15 cellular contexts compared by ENCODE assay signal in genomic region chr22:23817146-23817545, GRCh38. TPM values are rescaled to one million over a fixed set of nuclear protein-coding genes. Genes with fewer than 3 reads are reported as not detected.
DNase-seq lines count a peak whose midpoint lies in the region; FAIRE-seq and TF ChIP-seq lines count a peak whose summit lies in the region.
"Had no signal": no experiment of that assay in that cellular context is flagged by ENCODE, and none has a peak within 500 bp of the region (broad histone marks: within the 10 kb centered on the region; RNA-seq: fewer than 3 reads in every experiment).

No MANE protein-coding gene starts in this region.

- H3K27ac Mint-ChIP-seq in activated CD4-positive, alpha-beta memory T cell treated with anti-CD3 and anti-CD28 coated beads, Interleukin-2, amount 10 ng/mL, durations not matched to agents 7 days and 5 days = peak overlapping the region; percentile 23
- no peak overlapping the region for H3K27ac Mint-ChIP-seq in activated CD4-positive, alpha-beta memory T cell treated with anti-CD3 and anti-CD28 coated beads for 36 hours
- H3K27ac Mint-ChIP-seq in activated T-helper 1 cell treated with anti-CD3 and anti-CD28 coated beads, Interleukin-12 subunit alpha, Interleukin-12 subunit beta, Interleukin-2, Interleukin-4 antibody, amounts not matched to agents 30 ng/mL and 10 ng/mL and 1 ng/mL, durations not matched to agents 14 hours and 24 hours and 36 hours = peak overlapping the region; percentile 30
- H3K27ac Mint-ChIP-seq in progenitor cell of endocrine pancreas = peak overlapping the region; percentile 78

- no peak for DNase-seq in activated CD4-positive, alpha-beta memory T cell treated with anti-CD3 and anti-CD28 coated beads, Interleukin-2, amount 10 ng/mL, durations not matched to agents 7 days and 5 days
- DNase-seq in activated CD4-positive, alpha-beta memory T cell treated with anti-CD3 and anti-CD28 coated beads for 36 hours = no peak
- DNase-seq in activated T-helper 1 cell treated with anti-CD3 and anti-CD28 coated beads, Interleukin-12 subunit alpha, Interleukin-12 subunit beta, Interleukin-2, Interleukin-4 antibody, amounts not matched to agents 30 ng/mL and 10 ng/mL and 1 ng/mL, durations not matched to agents 14 hours and 24 hours and 36 hours (ENCODE audit: low spot score) = no peak
- DNase-seq in kidney (peak; percentile 31), progenitor cell of endocrine pancreas (ENCODE audit: low spot score, unreplicated experiment) (no peak), GDM1 (lab: John Stamatoyannopoulos, UW) (no peak), HCEC 1CT (no peak)
- DNase-seq in stimulated activated CD4-positive, alpha-beta T cell treated with anti-CD3 and anti-CD28 coated beads, Interleukin-4, amount 100 ng/mL, for 1 hour = no peak
- DNase-seq: 8988T, H7, NCI-H1092, NCI-H2081 treated with DMSO at 0.1 percent for 48 hours, NCI-H510A treated with DMSO at 0.1 percent for 48 hours had no signal

- H3K27me3 Mint-ChIP-seq in activated CD4-positive, alpha-beta memory T cell treated with anti-CD3 and anti-CD28 coated beads, Interleukin-2, amount 10 ng/mL, durations not matched to agents 7 days and 5 days = no peaks in the 10 kb centered on the region
- H3K27me3 Mint-ChIP-seq in activated CD4-positive, alpha-beta memory T cell treated with anti-CD3 and anti-CD28 coated beads for 36 hours = no peaks in the 10 kb centered on the region
- no peaks in the 10 kb centered on the region for H3K27me3 Mint-ChIP-seq in activated T-helper 1 cell treated with anti-CD3 and anti-CD28 coated beads, Interleukin-12 subunit alpha, Interleukin-12 subunit beta, Interleukin-2, Interleukin-4 antibody, amounts not matched to agents 30 ng/mL and 10 ng/mL and 1 ng/mL, durations not matched to agents 14 hours and 24 hours and 36 hours (ENCODE audit: insufficient read depth)
- H3K27me3 Mint-ChIP-seq in progenitor cell of endocrine pancreas = no peaks in the 10 kb centered on the region

- H3K36me3 ChIP-seq in kidney (ENCODE audit: control insufficient read depth in 1 of 2, insufficient read depth in 2 of 2, low read length in 2 of 2) = peaks cover 11 to 33% of the 10 kb centered on the region in 2 donors

- no peaks in the 10 kb centered on the region for H3K9me3 ChIP-seq in kidney (ENCODE audit: control insufficient read depth in 1 of 2, low read length in 2 of 2)

- TF ChIP-seq CTCF in kidney (IDR thresholded peaks at IDR 0.05; ENCODE audit: borderline replicate concordance, extremely low read depth, insufficient read depth) (no peak), progenitor cell of endocrine pancreas (IDR thresholded peaks at IDR 0.05; ENCODE audit: unreplicated experiment) (no peak)

- H3K4me3 ChIP-seq in kidney (ENCODE audit: low read length in 2 of 2) = no peak overlapping the region

- no peak overlapping the region for H3K4me3 Mint-ChIP-seq in activated CD4-positive, alpha-beta memory T cell treated with anti-CD3 and anti-CD28 coated beads, Interleukin-2, amount 10 ng/mL, durations not matched to agents 7 days and 5 days
- H3K4me3 Mint-ChIP-seq in activated CD4-positive, alpha-beta memory T cell treated with anti-CD3 and anti-CD28 coated beads for 36 hours = no peak overlapping the region
- H3K4me3 Mint-ChIP-seq in activated T-helper 1 cell treated with anti-CD3 and anti-CD28 coated beads, Interleukin-12 subunit alpha, Interleukin-12 subunit beta, Interleukin-2, Interleukin-4 antibody, amounts not matched to agents 30 ng/mL and 10 ng/mL and 1 ng/mL, durations not matched to agents 14 hours and 24 hours and 36 hours = no peak overlapping the region
- no peak overlapping the region for H3K4me3 Mint-ChIP-seq in progenitor cell of endocrine pancreas (ENCODE audit: low read depth)

- CTCF ChIA-PET in activated CD4-positive, alpha-beta memory T cell treated with anti-CD3 and anti-CD28 coated beads, Interleukin-2, amount 10 ng/mL, durations not matched to agents 7 days and 5 days (lab: Charles Lee) = interaction anchor here (0.7 kb wide), 1 partner anchor 23 kb away, joined by 3 read pairs; no protein-coding TSS in a partner anchor
- CTCF ChIA-PET in activated CD4-positive, alpha-beta memory T cell treated with anti-CD3 and anti-CD28 coated beads for 36 hours (lab: Charles Lee) = no interaction called here

- no peak overlapping the region for H3K9ac ChIP-seq in kidney (ENCODE audit: low read length in 2 of 2)
- H3K9ac ChIP-seq: KMS-11 had no signal

- intact Hi-C loops in activated CD4-positive, alpha-beta memory T cell treated with anti-CD3 and anti-CD28 coated beads for 36 hours (cut with micrococcal nuclease) = no loop called here
- intact Hi-C loops in activated T-helper 1 cell treated with anti-CD3 and anti-CD28 coated beads, Interleukin-12 subunit alpha, Interleukin-12 subunit beta, Interleukin-2, Interleukin-4 antibody, amounts not matched to agents 30 ng/mL and 10 ng/mL and 1 ng/mL, durations not matched to agents 14 hours and 24 hours and 36 hours (cut with micrococcal nuclease) = no loop called here
- intact Hi-C loops in kidney (cut with DNase I) = no loop called here

- H3K36me3 Mint-ChIP-seq in activated CD4-positive, alpha-beta memory T cell treated with anti-CD3 and anti-CD28 coated beads, Interleukin-2, amount 10 ng/mL, durations not matched to agents 7 days and 5 days (ENCODE audit: low read depth) = peaks cover 46% of the 10 kb centered on the region
- peaks cover 33% of the 10 kb centered on the region for H3K36me3 Mint-ChIP-seq in activated CD4-positive, alpha-beta memory T cell treated with anti-CD3 and anti-CD28 coated beads for 36 hours
- peaks cover 38% of the 10 kb centered on the region for H3K36me3 Mint-ChIP-seq in activated T-helper 1 cell treated with anti-CD3 and anti-CD28 coated beads, Interleukin-12 subunit alpha, Interleukin-12 subunit beta, Interleukin-2, Interleukin-4 antibody, amounts not matched to agents 30 ng/mL and 10 ng/mL and 1 ng/mL, durations not matched to agents 14 hours and 24 hours and 36 hours (ENCODE audit: low read depth)
- H3K36me3 Mint-ChIP-seq in progenitor cell of endocrine pancreas (ENCODE audit: insufficient read depth) = peaks cover 40% of the 10 kb centered on the region

- POLR2A ChIA-PET in activated CD4-positive, alpha-beta memory T cell treated with anti-CD3 and anti-CD28 coated beads, Interleukin-2, amount 10 ng/mL, durations not matched to agents 7 days and 5 days (lab: Charles Lee) = interaction anchor here (0.7 kb wide), 1 partner anchor 61 kb away, joined by 3 read pairs; no protein-coding TSS in a partner anchor
- POLR2A ChIA-PET in activated CD4-positive, alpha-beta memory T cell treated with anti-CD3 and anti-CD28 coated beads for 36 hours (lab: Charles Lee) = no interaction called here

- H3K27ac ChIP-seq in kidney (ENCODE audit: low read depth in 2 of 2, low read length in 2 of 2) = no peak overlapping the region
- H3K27ac ChIP-seq: C4-2B, KMS-11 had no signal

- no peaks in the 10 kb centered on the region for H3K4me1 ChIP-seq in kidney (ENCODE audit: control insufficient read depth in 1 of 2, insufficient read depth in 1 of 2, low read depth in 1 of 2, low read length in 2 of 2)

- no peaks in the 10 kb centered on the region for H3K9me3 Mint-ChIP-seq in activated CD4-positive, alpha-beta memory T cell treated with anti-CD3 and anti-CD28 coated beads, Interleukin-2, amount 10 ng/mL, durations not matched to agents 7 days and 5 days
- H3K9me3 Mint-ChIP-seq in activated CD4-positive, alpha-beta memory T cell treated with anti-CD3 and anti-CD28 coated beads for 36 hours = no peaks in the 10 kb centered on the region
- H3K9me3 Mint-ChIP-seq in activated T-helper 1 cell treated with anti-CD3 and anti-CD28 coated beads, Interleukin-12 subunit alpha, Interleukin-12 subunit beta, Interleukin-2, Interleukin-4 antibody, amounts not matched to agents 30 ng/mL and 10 ng/mL and 1 ng/mL, durations not matched to agents 14 hours and 24 hours and 36 hours = no peaks in the 10 kb centered on the region
- no peaks in the 10 kb centered on the region for H3K9me3 Mint-ChIP-seq in progenitor cell of endocrine pancreas (ENCODE audit: low read depth)

- peaks cover 29% of the 10 kb centered on the region for H3K4me1 Mint-ChIP-seq in activated CD4-positive, alpha-beta memory T cell treated with anti-CD3 and anti-CD28 coated beads, Interleukin-2, amount 10 ng/mL, durations not matched to agents 7 days and 5 days
- peaks cover 7% of the 10 kb centered on the region for H3K4me1 Mint-ChIP-seq in activated CD4-positive, alpha-beta memory T cell treated with anti-CD3 and anti-CD28 coated beads for 36 hours (ENCODE audit: low read depth)
- peaks cover 17% of the 10 kb centered on the region for H3K4me1 Mint-ChIP-seq in activated T-helper 1 cell treated with anti-CD3 and anti-CD28 coated beads, Interleukin-12 subunit alpha, Interleukin-12 subunit beta, Interleukin-2, Interleukin-4 antibody, amounts not matched to agents 30 ng/mL and 10 ng/mL and 1 ng/mL, durations not matched to agents 14 hours and 24 hours and 36 hours (ENCODE audit: low read depth)
- no peaks in the 10 kb centered on the region for H3K4me1 Mint-ChIP-seq in progenitor cell of endocrine pancreas (ENCODE audit: low read depth)

- no peak for FAIRE-seq in kidney (lab: Jason Lieb, UNC)

RNA-seq across cellular contexts. Expression of gene DERL3, which starts 21.7 kb away (rescaled TPM):
- 1 to 10 TPM; 7.8 to 8.3 TPM for total RNA-seq in activated CD4-positive, alpha-beta memory T cell treated with anti-CD3 and anti-CD28 coated beads, Interleukin-2, amount 10 ng/mL, durations not matched to agents 7 days and 5 days
- 1 to 10 TPM; 8.1 to 9.7 TPM for total RNA-seq in activated CD4-positive, alpha-beta memory T cell treated with anti-CD3 and anti-CD28 coated beads for 36 hours
- total RNA-seq in activated T-helper 1 cell treated with anti-CD3 and anti-CD28 coated beads, Interleukin-12 subunit alpha, Interleukin-12 subunit beta, Interleukin-2, Interleukin-4 antibody, amounts not matched to agents 30 ng/mL and 10 ng/mL and 1 ng/mL, durations not matched to agents 14 hours and 24 hours and 36 hours = 13.8 and 18.8 TPM in 2 replicates
- total RNA-seq in kidney = 24.7 TPM
- 3.1 TPM for polyA plus RNA-seq in kidney (ENCODE audit: insufficient read depth, low read depth, low replicate concordance)
- total RNA-seq in progenitor cell of endocrine pancreas = 1.5 and 2.8 TPM in 2 replicates

RNA-seq across cellular contexts. Expression of gene SMARCB1, which starts 30.4 kb away (rescaled TPM):
- total RNA-seq in activated CD4-positive, alpha-beta memory T cell treated with anti-CD3 and anti-CD28 coated beads, Interleukin-2, amount 10 ng/mL, durations not matched to agents 7 days and 5 days = 10 to 100 TPM; 65.6 to 66.9 TPM
- 10 to 100 TPM; 71.3 to 72.5 TPM for total RNA-seq in activated CD4-positive, alpha-beta memory T cell treated with anti-CD3 and anti-CD28 coated beads for 36 hours
- 92.4 and 99.8 TPM in 2 replicates for total RNA-seq in activated T-helper 1 cell treated with anti-CD3 and anti-CD28 coated beads, Interleukin-12 subunit alpha, Interleukin-12 subunit beta, Interleukin-2, Interleukin-4 antibody, amounts not matched to agents 30 ng/mL and 10 ng/mL and 1 ng/mL, durations not matched to agents 14 hours and 24 hours and 36 hours
- total RNA-seq in kidney = 79.0 TPM
- 68.7 TPM for polyA plus RNA-seq in kidney (ENCODE audit: insufficient read depth, low read depth, low replicate concordance)
- 185 and 195 TPM in 2 replicates for total RNA-seq in progenitor cell of endocrine pancreas

RNA-seq across cellular contexts. Expression of gene SLC2A11, which starts 40.5 kb away (rescaled TPM):
- total RNA-seq in activated CD4-positive, alpha-beta memory T cell treated with anti-CD3 and anti-CD28 coated beads, Interleukin-2, amount 10 ng/mL, durations not matched to agents 7 days and 5 days = 1 to 10 TPM; 6.5 TPM
- 1 to 10 TPM; 6.8 to 8.9 TPM for total RNA-seq in activated CD4-positive, alpha-beta memory T cell treated with anti-CD3 and anti-CD28 coated beads for 36 hours
- 8.3 and 8.4 TPM in 2 replicates for total RNA-seq in activated T-helper 1 cell treated with anti-CD3 and anti-CD28 coated beads, Interleukin-12 subunit alpha, Interleukin-12 subunit beta, Interleukin-2, Interleukin-4 antibody, amounts not matched to agents 30 ng/mL and 10 ng/mL and 1 ng/mL, durations not matched to agents 14 hours and 24 hours and 36 hours
- total RNA-seq in kidney (28.9 TPM), progenitor cell of endocrine pancreas (39.7 and 40.1 TPM in 2 replicates)
- 23.7 TPM for polyA plus RNA-seq in kidney (ENCODE audit: insufficient read depth, low read depth, low replicate concordance)

RNA-seq across cellular contexts. Expression of gene MMP11, which starts 44.5 kb away (rescaled TPM):
- total RNA-seq in activated CD4-positive, alpha-beta memory T cell treated with anti-CD3 and anti-CD28 coated beads, Interleukin-2, amount 10 ng/mL, durations not matched to agents 7 days and 5 days = under 1 TPM; 0.20 to 0.28 TPM
- total RNA-seq in activated CD4-positive, alpha-beta memory T cell treated with anti-CD3 and anti-CD28 coated beads for 36 hours = 1 to 10 TPM in 1 of 2 experiments, under 1 TPM in 1; 0.70 to 1.0 TPM
- 0.34 and 0.69 TPM in 2 replicates for total RNA-seq in activated T-helper 1 cell treated with anti-CD3 and anti-CD28 coated beads, Interleukin-12 subunit alpha, Interleukin-12 subunit beta, Interleukin-2, Interleukin-4 antibody, amounts not matched to agents 30 ng/mL and 10 ng/mL and 1 ng/mL, durations not matched to agents 14 hours and 24 hours and 36 hours
- total RNA-seq in kidney (4.4 TPM), progenitor cell of endocrine pancreas (41.6 and 50.2 TPM in 2 replicates)
- polyA plus RNA-seq in kidney (ENCODE audit: insufficient read depth, low read depth, low replicate concordance) = 2.7 TPM

RNA-seq across cellular contexts. Expression of gene CHCHD10, which starts 49.4 kb away (rescaled TPM):
- total RNA-seq in activated CD4-positive, alpha-beta memory T cell treated with anti-CD3 and anti-CD28 coated beads, Interleukin-2, amount 10 ng/mL, durations not matched to agents 7 days and 5 days = 10 to 100 TPM; 62.4 to 63.2 TPM
- total RNA-seq in activated CD4-positive, alpha-beta memory T cell treated with anti-CD3 and anti-CD28 coated beads for 36 hours = 100 to 1,000 TPM; 144 to 157 TPM
- 89.1 and 96.4 TPM in 2 replicates for total RNA-seq in activated T-helper 1 cell treated with anti-CD3 and anti-CD28 coated beads, Interleukin-12 subunit alpha, Interleukin-12 subunit beta, Interleukin-2, Interleukin-4 antibody, amounts not matched to agents 30 ng/mL and 10 ng/mL and 1 ng/mL, durations not matched to agents 14 hours and 24 hours and 36 hours
- total RNA-seq in kidney (190 TPM), progenitor cell of endocrine pancreas (39.5 and 42.3 TPM in 2 replicates)
- 1,445 TPM for polyA plus RNA-seq in kidney (ENCODE audit: insufficient read depth, low read depth, low replicate concordance)
